ENCODE assay signal across 24 cellular contexts in genomic region chr2:203346624-203347023, GRCh38.
"Had no signal": no experiment of that assay in that cellular context is flagged by ENCODE, and none has a peak within 500 bp of the region (broad histone marks: within the 10 kb centered on the region; RNA-seq: fewer than 3 reads in every experiment).

No MANE protein-coding gene starts in this region.

- H3K36me3 Mint-ChIP-seq: natural killer cell had no signal

- H3K4me3 Mint-ChIP-seq: naive B cell; natural killer cell; stimulated activated naive B cell treated with anti-CD40 and anti-IgM and Interleukin-4, amounts not matched to agents 10 μg/mL and 1 μg/mL and 100 μg/mL, for 72 hours had no signal

- H3K27ac ChIP-seq: hepatocyte, lower lobe of right lung, ovary, skin epidermis, stomach, testis, thyroid gland, transverse colon, upper lobe of left lung, vagina had no signal

- H3K4me3 ChIP-seq: hepatocyte, lower lobe of right lung, ovary, skin epidermis, stomach, testis, thyroid gland, transverse colon, upper lobe of left lung, vagina had no signal

- H3K27ac Mint-ChIP-seq: natural killer cell; progenitor cell of endocrine pancreas; stimulated activated naive B cell treated with anti-CD40 and anti-IgM and Interleukin-4, amounts not matched to agents 10 μg/mL and 1 μg/mL and 100 μg/mL, for 72 hours had no signal

- H3K9me3 Mint-ChIP-seq: naive B cell; natural killer cell; stimulated activated naive B cell treated with anti-CD40 and anti-IgM and Interleukin-4, amounts not matched to agents 10 μg/mL and 1 μg/mL and 100 μg/mL, for 72 hours had no signal

- DNase-seq: islet precursor cell; lower lobe of right lung; mesenchymal stem cell; naive B cell; natural killer cell; ovary; retina; right cardiac atrium; stimulated activated CD4-positive, alpha-beta T cell treated with anti-CD3 and anti-CD28 coated beads, Interleukin-12 subunit alpha, Interleukin-12 subunit beta, amount 100 ng/mL, for 4 hours; stimulated activated CD4-positive, alpha-beta T cell treated with anti-CD3 and anti-CD28 coated beads, Interleukin-15, amount 100 ng/mL, for 24 hours; stimulated activated CD4-positive, alpha-beta T cell treated with anti-CD3 and anti-CD28 coated beads, Interleukin-2, amount 100 ng/mL, for 24 hours; stimulated activated CD4-positive, alpha-beta T cell treated with anti-CD3 and anti-CD28 coated beads, Interleukin-4, amount 100 ng/mL, for 1 hour; stimulated activated naive B cell treated with anti-CD40 and anti-IgM and Interleukin-4, amounts not matched to agents 10 μg/mL and 1 μg/mL and 100 μg/mL, for 72 hours; stimulated activated naive CD8-positive, alpha-beta T cell treated with anti-CD3 and anti-CD28 coated beads, Interleukin-15, Interleukin-2, amounts not matched to agents 100 U/mL and 50 U/mL, for 24 hours; stomach; testis; thyroid gland; transverse colon; upper lobe of left lung had no signal

- ATAC-seq: lower lobe of right lung; natural killer cell; right cardiac atrium; sciatic nerve; stimulated activated naive B cell treated with anti-CD40 and anti-IgM and Interleukin-4, amounts not matched to agents 10 μg/mL and 1 μg/mL and 100 μg/mL, for 72 hours; stimulated activated naive CD8-positive, alpha-beta T cell treated with anti-CD3 and anti-CD28 coated beads, Interleukin-15, Interleukin-2, amounts not matched to agents 100 U/mL and 50 U/mL, for 24 hours had no signal

- H3K27me3 ChIP-seq: hepatocyte, ovary, stomach, testis, thyroid gland, transverse colon, upper lobe of left lung, vagina had no signal

- H3K36me3 ChIP-seq: lower lobe of right lung, ovary, thyroid gland, transverse colon, vagina had no signal

- H3K27me3 Mint-ChIP-seq: naive B cell; progenitor cell of endocrine pancreas; stimulated activated naive B cell treated with anti-CD40 and anti-IgM and Interleukin-4, amounts not matched to agents 10 μg/mL and 1 μg/mL and 100 μg/mL, for 72 hours had no signal

- H3K9me3 ChIP-seq: lower lobe of right lung, ovary, stomach, testis, thyroid gland, transverse colon, upper lobe of left lung, vagina had no signal

- H3K4me1 Mint-ChIP-seq: naive B cell; stimulated activated naive B cell treated with anti-CD40 and anti-IgM and Interleukin-4, amounts not matched to agents 10 μg/mL and 1 μg/mL and 100 μg/mL, for 72 hours had no signal
